In genomic region chr10:96129387-96130325, GRCh38 we compare ENCODE assay signal across 1 cellular context.
TF ChIP-seq lines count a peak whose summit lies in the region.

TSS of gene ZNF518A (plus strand) at chr10:96130297. CDS start at chr10:96156323, 26,026 bp downstream.

TF ChIP-seq in HepG2, 621 proteins besides CTCF, POLR2A, EP300 and RAD21 (continued from another document and continues in another):
- TF ChIP-seq THRA (CRISPR knock-in tag; IDR thresholded peaks at IDR 0.05; ENCODE audit: borderline replicate concordance), result peak; percentile 16; the same call in 1 of the 2 replicates
- TF ChIP-seq U2AF2 (IDR thresholded peaks at IDR 0.05; ENCODE audit: low read depth, low read length), result no peak
- no peak; the same call in 1 of the 2 replicates for TF ChIP-seq SIX4 (CRISPR knock-in tag; IDR thresholded peaks at IDR 0.05)
- TF ChIP-seq ZNF878 (CRISPR knock-in tag; IDR thresholded peaks at IDR 0.05), result peak; percentile 28; the same call in 1 of the 2 replicates
- no peak for TF ChIP-seq TBX3 (IDR thresholded peaks at IDR 0.05; ENCODE audit: borderline replicate concordance)
- TF ChIP-seq KIAA2018 (CRISPR knock-in tag; IDR thresholded peaks at IDR 0.05; ENCODE audit: borderline replicate concordance), result 0 out of 2 replicates have a peak, but pooled peaks have one; percentile 37
- TF ChIP-seq ADNP (CRISPR knock-in tag; IDR thresholded peaks at IDR 0.05), result no peak
- TF ChIP-seq ZNF737 (CRISPR knock-in tag; IDR thresholded peaks at IDR 0.05; ENCODE audit: borderline replicate concordance), result 0 out of 2 replicates have a peak, but pooled peaks have one; percentile 75
- TF ChIP-seq NFIB (CRISPR knock-in tag; IDR thresholded peaks at IDR 0.05; ENCODE audit: borderline replicate concordance), result no peak
- no peak for TF ChIP-seq SMAD9 (CRISPR knock-in tag; IDR thresholded peaks at IDR 0.05)
- TF ChIP-seq NFKB2 (CRISPR knock-in tag; IDR thresholded peaks at IDR 0.05; ENCODE audit: borderline replicate concordance), result no peak; the same call in 1 of the 2 replicates
- 0 out of 2 replicates have a peak, but pooled peaks have one; percentile 43 for TF ChIP-seq AHDC1 (CRISPR knock-in tag; IDR thresholded peaks at IDR 0.05; ENCODE audit: borderline replicate concordance)
- no peak for TF ChIP-seq FUBP1 (CRISPR knock-in tag; IDR thresholded peaks at IDR 0.05; ENCODE audit: borderline replicate concordance)
- no peak; the same call in 1 of the 2 replicates for TF ChIP-seq POLR2AphosphoS2 (IDR thresholded peaks at IDR 0.05; ENCODE audit: low read depth, low read length)
- no peak for TF ChIP-seq ZNF160 (CRISPR knock-in tag; IDR thresholded peaks at IDR 0.05)
- TF ChIP-seq SAP130 (CRISPR knock-in tag; IDR thresholded peaks at IDR 0.05; ENCODE audit: low read depth), result peak; percentile 81
- TF ChIP-seq TMF1 (CRISPR knock-in tag; IDR thresholded peaks at IDR 0.05; ENCODE audit: low read depth), result peak; percentile 47; the same call in 1 of the 2 replicates
- TF ChIP-seq REXO4 (CRISPR knock-in tag; IDR thresholded peaks at IDR 0.05; ENCODE audit: borderline replicate concordance), result no peak
- TF ChIP-seq ZNF142 (CRISPR knock-in tag; IDR thresholded peaks at IDR 0.05), result no peak; the same call in 1 of the 2 replicates
- TF ChIP-seq NR3C1 (CRISPR knock-in tag; IDR thresholded peaks at IDR 0.05), result no peak
- 0 out of 2 replicates have a peak, but pooled peaks have one; percentile 17 for TF ChIP-seq ZSCAN9 (CRISPR knock-in tag; IDR thresholded peaks at IDR 0.05; ENCODE audit: borderline replicate concordance)
- TF ChIP-seq ZFP36L2 (CRISPR knock-in tag; IDR thresholded peaks at IDR 0.05), result no peak
- no peak; the same call in 1 of the 2 replicates for TF ChIP-seq THAP7 (CRISPR knock-in tag; IDR thresholded peaks at IDR 0.05)
- TF ChIP-seq ATF5 (CRISPR knock-in tag; IDR thresholded peaks at IDR 0.05; ENCODE audit: low read depth), result peak; percentile 57; the same call in 1 of the 2 replicates
- TF ChIP-seq ZNF572 (CRISPR knock-in tag; IDR thresholded peaks at IDR 0.05), result peak; percentile 96
